Comparison of ENCODE assay signal across 19 cellular contexts in genomic region chr4:145183581-145183980, GRCh38.
"Had no signal": no experiment of that assay in that cellular context is flagged by ENCODE, and none has a peak within 500 bp of the region (broad histone marks: within the 10 kb centered on the region; RNA-seq: fewer than 3 reads in every experiment).

No MANE protein-coding gene starts in this region.

- H3K9me3 ChIP-seq: MG63, SJCRH30 had no signal

- H3K36me3 ChIP-seq: MG63, SJCRH30 had no signal

- H3K27me3 ChIP-seq: MG63, SJCRH30 had no signal

- DNase-seq: Karpas-422; KG1; MG63; NCI-H1092; NCI-H1105 treated with DMSO at 0.1 percent for 48 hours; NCI-H1417 treated with DMSO at 0.1 percent for 48 hours; NCI-H187; NCI-H2029; NCI-H2081 treated with DMSO at 0.1 percent for 48 hours; NCI-H2171; NCI-H446; NCI-H510A; NCI-H524 treated with DMSO at 0.1 percent for 48 hours; NCI-H69; NCI-H774; NK-92 treated with Interleukin-12 subunit alpha and Interleukin-12 subunit beta, amount 100 ng/mL, for 24 hours; Right ventricle myocardium superior; RPMI8226; SJCRH30 had no signal

- H3K4me1 ChIP-seq: SJCRH30 had no signal

- H3K27ac ChIP-seq: SJCRH30 had no signal

- H3K4me3 ChIP-seq: MG63, SJCRH30 had no signal
